In the genomic region with DNA sequence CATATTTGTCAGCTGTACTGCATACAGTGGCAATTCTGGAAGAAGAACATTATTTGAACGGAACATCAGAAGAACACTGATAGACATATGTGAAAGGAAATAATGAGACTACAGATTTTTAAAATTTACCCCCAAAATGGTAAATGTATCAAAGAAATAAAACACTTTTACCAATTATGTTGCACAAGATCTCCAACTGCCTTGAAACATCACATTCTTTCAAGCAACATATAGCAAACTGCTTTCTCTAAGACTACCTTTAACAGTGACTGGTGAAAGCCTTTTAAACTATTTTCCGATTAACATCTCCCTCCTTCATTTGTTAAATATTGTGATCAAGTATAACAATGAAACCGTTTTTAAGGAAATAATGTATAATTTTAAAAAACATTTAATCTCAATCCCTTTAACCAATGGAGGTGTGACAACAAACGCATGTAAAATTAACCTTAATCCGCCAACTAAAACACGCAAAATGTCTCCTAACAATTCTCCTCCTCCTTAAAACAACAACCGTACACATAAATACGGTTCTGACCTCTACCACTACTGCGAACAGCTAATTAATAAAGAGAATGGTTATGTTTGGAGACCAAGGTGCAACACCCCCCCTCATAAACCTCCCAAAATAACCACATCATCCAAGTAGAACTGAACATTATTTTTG, we compare ENCODE assay signal across 8 cellular contexts. TPM values are rescaled to one million over a fixed set of nuclear protein-coding genes. Genes with fewer than 3 reads are reported as not detected.
DNase-seq lines count a peak whose midpoint lies in the region; ATAC-seq and TF ChIP-seq lines count a peak whose summit lies in the region.

No MANE protein-coding gene starts in this region.

- peak overlapping the region; percentile 96 for H3K27ac ChIP-seq in layer of hippocampus (ENCODE audit: low read depth, low read length)
- H3K27ac ChIP-seq in thyroid gland: peak overlapping the region in 2 of 3 donors; percentile 99

- H3K4me3 Mint-ChIP-seq in activated T-cell treated with anti-CD3 and anti-CD28 coated beads, Interleukin-2, amount 50 U/mL, for 24 hours: peak overlapping the region; percentile 97

- H3K9me3 ChIP-seq in thyroid gland: no peaks in the 10 kb centered on the region

- WGBS in thyroid gland, 2 donors: 4 to 6% methylated on average over 9 of the region's 9 CpGs

- peaks cover 55% of the 10 kb centered on the region for H3K4me1 Mint-ChIP-seq in activated T-cell treated with anti-CD3 and anti-CD28 coated beads, Interleukin-2, amount 50 U/mL, for 24 hours (ENCODE audit: low read depth)

- no peak for ATAC-seq in GM21723 (IDR thresholded peaks at IDR 0.05; ENCODE audit: unreplicated experiment)

- TF ChIP-seq CTCF in thyroid gland (IDR thresholded peaks at IDR 0.05): no peak

- H3K27me3 Mint-ChIP-seq in activated T-cell treated with anti-CD3 and anti-CD28 coated beads, Interleukin-2, amount 50 U/mL, for 24 hours: no peaks in the 10 kb centered on the region

- peaks cover 19% of the 10 kb centered on the region for H3K36me3 Mint-ChIP-seq in activated T-cell treated with anti-CD3 and anti-CD28 coated beads, Interleukin-2, amount 50 U/mL, for 24 hours (ENCODE audit: low read depth)

- H3K36me3 ChIP-seq in thyroid gland: no peaks in the 10 kb centered on the region

- TF ChIP-seq POLR2A in thyroid gland (IDR thresholded peaks at IDR 0.05): no peak

- peak overlapping the region; percentile 68 to 96 (median 93) for H3K4me3 ChIP-seq in thyroid gland (replicated peaks in 1 of 3)

- DNase-seq in activated T-cell treated with anti-CD3 and anti-CD28 coated beads, Interleukin-2, amount 50 U/mL, for 24 hours: no peak
- DNase-seq in activated T-cell treated with anti-CD3 and anti-CD28 coated beads, Interleukin-2, amount 50 U/mL, for 1 hour: no peak
- DNase-seq in amniotic epithelial cell (ENCODE audit: low read depth) (peak; percentile 13), thyroid gland (no peak), KG1 (lab: John Stamatoyannopoulos, UW) (no peak), NCI-H2081 treated with DMSO at 0.1 percent for 48 hours (lab: John Stamatoyannopoulos, UW) (no peak)

- peaks cover 20 to 24% of the 10 kb centered on the region in 2 donors for H3K4me1 ChIP-seq in thyroid gland

- H3K27ac Mint-ChIP-seq in activated T-cell treated with anti-CD3 and anti-CD28 coated beads, Interleukin-2, amount 50 U/mL, for 24 hours: peak overlapping the region; percentile 98

- intact Hi-C loops in thyroid gland (cut with DNase I): no loop called here

- no peaks in the 10 kb centered on the region for H3K9me3 Mint-ChIP-seq in activated T-cell treated with anti-CD3 and anti-CD28 coated beads, Interleukin-2, amount 50 U/mL, for 24 hours

- H3K27me3 ChIP-seq in layer of hippocampus (ENCODE audit: control insufficient read depth, insufficient read depth, low read length) (no peaks in the 10 kb centered on the region), thyroid gland (no peaks in the 10 kb centered on the region)

RNA-seq across cellular contexts. Expression of a gene that starts 2.4 kb away (rescaled TPM):
- total RNA-seq in thyroid gland: 10 to 100 TPM; 50.4 to 82.8 (median 60.6) TPM
